Comparison of ENCODE assay signal across 12 cellular contexts in genomic region chr6:105430685-105431084, GRCh38. TPM values are rescaled to one million over a fixed set of nuclear protein-coding genes. Genes with fewer than 3 reads are reported as not detected.
A peak's percentile ranks its signal among the peaks of the same experiment; 100 is the strongest.
DNase-seq lines count a peak whose midpoint lies in the region; ATAC-seq, FAIRE-seq and TF ChIP-seq lines count a peak whose summit lies in the region.
"Had no signal": no experiment of that assay in that cellular context is flagged by ENCODE, and none has a peak within 500 bp of the region (broad histone marks: within the 10 kb centered on the region; RNA-seq: fewer than 3 reads in every experiment).

No MANE protein-coding gene starts in this region.

- FAIRE-seq in HepG2 (lab: Jason Lieb, UNC) (no peak), kidney (lab: Jason Lieb, UNC) (no peak), small intestine (lab: Jason Lieb, UNC) (no peak)

- no peaks in the 10 kb centered on the region for H3F3A ChIP-seq in OCI-LY1 (ENCODE audit: insufficient read depth, low read length)

- DNase-seq in HepG2 (ENCODE audit: low spot score) = no peak
- no peak for DNase-seq in right lobe of liver
- DNase-seq in fibroblast of villous mesenchyme (ENCODE audit: low read depth) = peak; percentile 19
- DNase-seq in mucosa of descending colon = no peak
- DNase-seq in kidney = no peak
- DNase-seq in small intestine = no peak
- DNase-seq: MG63 had no signal

- H3K4me2 ChIP-seq in HepG2 (ENCODE audit: low read depth, low read length) (peak overlapping the region; percentile 90), OCI-LY1 (ENCODE audit: low read length) (peak overlapping the region; percentile 10; the same call in 1 of the 2 replicates)

- TF ChIP-seq POLR2A in HepG2 (IDR thresholded peaks at IDR 0.05; ENCODE audit: insufficient read depth in 1 of 2, low read depth in 2 of 2, low read length in 2 of 2) = no peak
- TF ChIP-seq POLR2A in right lobe of liver (IDR thresholded peaks at IDR 0.05) = no peak

- H3K4me1 ChIP-seq in HepG2 (ENCODE audit: insufficient read depth, low read length) = peaks cover 39% of the 10 kb centered on the region
- H3K4me1 ChIP-seq in right lobe of liver = no peaks in the 10 kb centered on the region
- no peaks in the 10 kb centered on the region for H3K4me1 ChIP-seq in OCI-LY1 (ENCODE audit: insufficient read depth, low read length, severe bottlenecking)
- no peaks in the 10 kb centered on the region for H3K4me1 ChIP-seq in mucosa of descending colon (ENCODE audit: low read depth)
- H3K4me1 ChIP-seq in kidney (ENCODE audit: control insufficient read depth in 1 of 2, insufficient read depth in 1 of 2, low read depth in 1 of 2, low read length in 2 of 2) = peaks cover 0 to 6% of the 10 kb centered on the region in 2 donors
- no peaks in the 10 kb centered on the region for H3K4me1 ChIP-seq in small intestine (ENCODE audit: control insufficient read depth in 2 of 2, insufficient read depth in 1 of 2, low read depth in 1 of 2, low read length in 1 of 2)

- TF ChIP-seq EP300 in HepG2 (IDR thresholded peaks at IDR 0.05; ENCODE audit: low read depth in 2 of 2, low read length in 2 of 2) (no peak), HepG2 (CRISPR knock-in tag; IDR thresholded peaks at IDR 0.05; ENCODE audit: borderline replicate concordance) (no peak)

- WGBS in HepG2 (ENCODE audit: low lambda C conversion rate) = 35% methylated on average over 3 of the region's 3 CpGs
- 84% methylated on average over 3 of the region's 3 CpGs for WGBS in right lobe of liver (ENCODE audit: insufficient coverage, low coverage, low lambda C conversion rate, missing lambda C conversion rate)
- WGBS in small intestine, 3 donors = 92 to 97% (median 95%) methylated on average over 3 of the region's 3 CpGs

- peak overlapping the region in 2 of 3 experiments; percentile 48 to 50; a peak in 2 of 6 replicates for H3K4me3 ChIP-seq in HepG2 (replicated peaks in 1 of 3; ENCODE audit: insufficient read depth in 1 of 3, low read depth in 2 of 3, low read length in 3 of 3)
- H3K4me3 ChIP-seq in right lobe of liver = no peak overlapping the region
- no peak overlapping the region for H3K4me3 ChIP-seq in OCI-LY1 (ENCODE audit: low read depth, low read length, poor library complexity, severe bottlenecking)
- H3K4me3 ChIP-seq in fibroblast of villous mesenchyme (ENCODE audit: low read depth, low read length) = no peak overlapping the region
- H3K4me3 ChIP-seq in mucosa of descending colon = no peak overlapping the region
- no peak overlapping the region for H3K4me3 ChIP-seq in kidney (ENCODE audit: low read length in 2 of 2)
- H3K4me3 ChIP-seq in small intestine (ENCODE audit: low read depth in 1 of 2, low read length in 2 of 2) = no peak overlapping the region
- H3K4me3 ChIP-seq: MG63, SK-N-MC had no signal

- H3K9me3 ChIP-seq in HepG2 (ENCODE audit: low read length) (no peaks in the 10 kb centered on the region), right lobe of liver (no peaks in the 10 kb centered on the region), OCI-LY1 (ENCODE audit: low read length) (no peaks in the 10 kb centered on the region), mucosa of descending colon (no peaks in the 10 kb centered on the region), kidney (ENCODE audit: control insufficient read depth in 1 of 2, low read length in 2 of 2) (no peaks in the 10 kb centered on the region), small intestine (ENCODE audit: control insufficient read depth, low read depth) (no peaks in the 10 kb centered on the region)
- H3K9me3 ChIP-seq: MG63 had no signal

- H3K36me3 ChIP-seq in HepG2 (replicated peaks in 1 of 2; ENCODE audit: control insufficient read depth in 1 of 2, insufficient read depth in 2 of 2, low read length in 2 of 2) (no peaks in the 10 kb centered on the region), right lobe of liver (no peaks in the 10 kb centered on the region), OCI-LY1 (ENCODE audit: insufficient read depth, low read length) (no peaks in the 10 kb centered on the region), mucosa of descending colon (ENCODE audit: low read depth) (no peaks in the 10 kb centered on the region), kidney (ENCODE audit: control insufficient read depth in 1 of 2, insufficient read depth in 2 of 2, low read length in 2 of 2) (no peaks in the 10 kb centered on the region), small intestine (ENCODE audit: control insufficient read depth in 2 of 2, insufficient read depth in 2 of 2, low read length in 2 of 2) (no peaks in the 10 kb centered on the region)
- H3K36me3 ChIP-seq: MG63 had no signal

- intact Hi-C loops in HepG2 (cut with micrococcal nuclease; ENCODE audit: unreplicated experiment) = loop anchor here (5.0 kb wide), 1 partner anchor 872 kb away; no protein-coding TSS in a partner anchor
- intact Hi-C loops in right lobe of liver (cut with DNase I) = no loop called here
- intact Hi-C loops in mucosa of descending colon (cut with DNase I, micrococcal nuclease) = no loop called here
- intact Hi-C loops in kidney (cut with DNase I) = no loop called here

- H3K79me2 ChIP-seq in HepG2 (ENCODE audit: insufficient read depth, low read length) = no peaks in the 10 kb centered on the region
- H3K79me2 ChIP-seq in OCI-LY1 (ENCODE audit: insufficient read depth, low read length) = no peaks in the 10 kb centered on the region

- H3K9me2 ChIP-seq in OCI-LY1 (ENCODE audit: low read depth, low read length) = no peaks in the 10 kb centered on the region

- H2AFZ ChIP-seq in HepG2 (ENCODE audit: low read length) = no peak overlapping the region
- no peak overlapping the region for H2AFZ ChIP-seq in OCI-LY1 (ENCODE audit: low read length)

- CTCF ChIA-PET in HepG2 (lab: Yijun Ruan, JAX; ENCODE audit: low intra/inter-chr PET ratio, low total read pairs) = no interaction called here

- H4K20me1 ChIP-seq in HepG2 (ENCODE audit: insufficient read depth, low read length) (no peaks in the 10 kb centered on the region), OCI-LY1 (ENCODE audit: insufficient read depth, low read length) (no peaks in the 10 kb centered on the region)

- in situ Hi-C loops in HepG2 (cut with HindIII; ENCODE audit: extremely low pct_ligation_motif_present, low pct_unique_long_range_greater_than_20kb) = no loop called here

- TF ChIP-seq RAD21 in HepG2 (CRISPR knock-in tag; IDR thresholded peaks at IDR 0.05) = no peak

- ATAC-seq in HepG2 = peak; percentile 38; the same call in 2 of the 3 replicates
- ATAC-seq in right lobe of liver = no peak
- no peak for ATAC-seq in mucosa of descending colon
- no peak for ATAC-seq in GM18909 (IDR thresholded peaks at IDR 0.05; ENCODE audit: poor library complexity, unreplicated experiment)
- ATAC-seq: Right ventricle myocardium inferior had no signal

- no TSS peak for BruUV-seq in HepG2 (replicated peaks; lab: Mats Ljungman, UMichigan)

- H3K27ac ChIP-seq in HepG2 (ENCODE audit: extremely low read length, insufficient read depth, low read length) = no peak overlapping the region
- no peak overlapping the region for H3K27ac ChIP-seq in right lobe of liver
- H3K27ac ChIP-seq in OCI-LY1 (ENCODE audit: low read depth, low read length, poor library complexity, severe bottlenecking) = no peak overlapping the region
- H3K27ac ChIP-seq in kidney (ENCODE audit: low read depth in 2 of 2, low read length in 2 of 2) = no peak overlapping the region
- H3K27ac ChIP-seq in small intestine (ENCODE audit: low read depth in 1 of 2, low read length in 1 of 2) = no peak overlapping the region
- H3K27ac ChIP-seq: 22Rv1, SK-N-MC had no signal

- H3K27me3 ChIP-seq in HepG2 (ENCODE audit: control insufficient read depth in 1 of 2, insufficient read depth in 2 of 2, low read length in 2 of 2) = no peaks in the 10 kb centered on the region
- H3K27me3 ChIP-seq in right lobe of liver = no peaks in the 10 kb centered on the region
- no peaks in the 10 kb centered on the region for H3K27me3 ChIP-seq in OCI-LY1 (ENCODE audit: insufficient read depth, low read length)
- no peaks in the 10 kb centered on the region for H3K27me3 ChIP-seq in small intestine (ENCODE audit: control insufficient read depth in 2 of 2, insufficient read depth in 2 of 2, low read length in 2 of 2)
- H3K27me3 ChIP-seq: MG63 had no signal

- no peak for TF ChIP-seq CTCF in HepG2 (CRISPR knock-in tag; IDR thresholded peaks at IDR 0.05)
- TF ChIP-seq CTCF in right lobe of liver (IDR thresholded peaks at IDR 0.05) = no peak
- no peak for TF ChIP-seq CTCF in OCI-LY1 (IDR thresholded peaks at IDR 0.05; ENCODE audit: low read length)
- TF ChIP-seq CTCF in fibroblast of villous mesenchyme (IDR thresholded peaks at IDR 0.05; ENCODE audit: insufficient read depth, low read depth, low read length) = no peak
- TF ChIP-seq CTCF in mucosa of descending colon (IDR thresholded peaks at IDR 0.05) = no peak
- TF ChIP-seq CTCF in kidney (IDR thresholded peaks at IDR 0.05; ENCODE audit: borderline replicate concordance, extremely low read depth, insufficient read depth) = no peak

- H3K9ac ChIP-seq in HepG2 (ENCODE audit: insufficient read depth, low read depth, low read length) (no peak overlapping the region), OCI-LY1 (ENCODE audit: low read length) (no peak overlapping the region), kidney (ENCODE audit: low read length in 2 of 2) (no peak overlapping the region)

- POLR2A ChIA-PET in HepG2 (lab: Yijun Ruan, JAX) = no interaction called here

RNA-seq across cellular contexts. Expression of gene PREP, which starts 27.8 kb away (rescaled TPM):
- total RNA-seq in HepG2 (2016; rRNA removed; fragmentation: Illumina TruSeq; extraction: Trizol) (15.9 and 32.2 TPM in 2 replicates), right lobe of liver (10 to 100 TPM; 14.8 to 18.8 (median 16.7) TPM), fibroblast of villous mesenchyme (14.2 and 19.0 TPM in 2 replicates), mucosa of descending colon (10 to 100 TPM; 46.5 to 74.2 (median 72.3) TPM), kidney (20.1 TPM)
- total RNA-seq in HepG2 (2016; cell fraction: cytosol; rRNA removed; fragmentation: Illumina TruSeq; extraction: Trizol; ENCODE audit: low read depth) = 3.0 and 3.7 TPM in 2 replicates
- 17.2 and 31.6 TPM in 2 replicates for total RNA-seq in HepG2 (2016; cell fraction: insoluble cytoplasmic fraction; rRNA removed; fragmentation: Illumina TruSeq; extraction: Trizol)
- 8.9 and 10.3 TPM in 2 replicates for total RNA-seq in HepG2 (2016; cell fraction: membrane; rRNA removed; fragmentation: Illumina TruSeq; extraction: Trizol)
- total RNA-seq in HepG2 (2016; cell fraction: nucleus; rRNA removed; fragmentation: Illumina TruSeq; extraction: Trizol) = 23.8 and 23.9 TPM in 2 replicates
- polyA plus RNA-seq in HepG2 (2011; rRNA removed) (11.4 and 12.6 TPM in 2 replicates), kidney (ENCODE audit: insufficient read depth, low read depth, low replicate concordance) (13.4 TPM), small intestine (10 to 100 TPM; 26.5 to 48.8 (median 36.2) TPM)
- 10.2 and 11.6 TPM in 2 replicates for polyA plus RNA-seq in HepG2 (2011; cell fraction: cytosol; rRNA removed)
- polyA plus RNA-seq in HepG2 (2011; cell fraction: nucleus; rRNA removed) = 10.7 and 11.9 TPM in 2 replicates
- 14.5 and 15.6 TPM in 2 replicates for polyA plus RNA-seq in HepG2 (2012)
- polyA plus RNA-seq in HepG2 (2016; cell fraction: cytosol; fragmentation: Illumina TruSeq; extraction: Trizol; ENCODE audit: low read depth) = 3.0 and 4.0 TPM in 2 replicates
- 33.9 and 35.7 TPM in 2 replicates for polyA plus RNA-seq in HepG2 (2016; cell fraction: insoluble cytoplasmic fraction; fragmentation: Illumina TruSeq; extraction: Trizol; ENCODE audit: low read depth)
- polyA plus RNA-seq in HepG2 (2016; cell fraction: membrane; fragmentation: Illumina TruSeq; extraction: Trizol; ENCODE audit: low read depth) = 6.7 and 7.1 TPM in 2 replicates
- polyA plus RNA-seq in HepG2 (2016; cell fraction: nucleus; fragmentation: Illumina TruSeq; extraction: Trizol; ENCODE audit: insufficient read depth, low read depth) = 21.1 and 25.8 TPM in 2 replicates
- 12.3 and 16.6 TPM in 2 replicates for polyA minus RNA-seq in HepG2 (2011; rRNA and poly(A)+ RNA removed; ENCODE audit: low replicate concordance)
- polyA minus RNA-seq in HepG2 (2011; cell fraction: cytosol; rRNA and poly(A)+ RNA removed) = 16.1 and 16.4 TPM in 2 replicates
- 26.9 and 28.1 TPM in 2 replicates for polyA minus RNA-seq in HepG2 (2011; cell fraction: nucleus; rRNA and poly(A)+ RNA removed)

Comparison
In these comparisons a context has a peak if more than half of its experiments do, and no peak if none do; other contexts are left out.
1. H3K4me3 ChIP-seq: peak in HepG2 (2 of 3); none in right lobe of liver (0 of 3), OCI-LY1 (single experiment), fibroblast of villous mesenchyme (single experiment), mucosa of descending colon (single experiment), kidney (0 of 2) and small intestine (0 of 2).